22 cellular contexts compared by ENCODE assay signal in genomic region chr5:58885265-58885664, GRCh38.
DNase-seq lines count a peak whose midpoint lies in the region; ATAC-seq and TF ChIP-seq lines count a peak whose summit lies in the region.
"Had no signal": no experiment of that assay in that cellular context is flagged by ENCODE, and none has a peak within 500 bp of the region (broad histone marks: within the 10 kb centered on the region; RNA-seq: fewer than 3 reads in every experiment).

No MANE protein-coding gene starts in this region.

- in situ Hi-C loops in GM13976 (cut with MboI; ENCODE audit: low sequenced_read_pairs, unreplicated experiment), result no loop called here

- H3K27ac ChIP-seq in gastroesophageal sphincter, result no peak overlapping the region
- H3K27ac ChIP-seq: breast epithelium, dorsolateral prefrontal cortex, esophagus squamous epithelium, heart left ventricle had no signal

- H3K4me3 ChIP-seq in gastroesophageal sphincter, result no peak overlapping the region
- H3K4me3 ChIP-seq: breast epithelium, dorsolateral prefrontal cortex, esophagus squamous epithelium, heart left ventricle had no signal

- TF ChIP-seq CTCF in GM13976 (IDR thresholded peaks at IDR 0.05; ENCODE audit: borderline replicate concordance, control extremely low read depth, extremely low read depth, insufficient read depth, missing control alignments) (no peak), gastroesophageal sphincter (IDR thresholded peaks at IDR 0.05) (no peak)

- ATAC-seq in GM18867 (IDR thresholded peaks at IDR 0.05; ENCODE audit: unreplicated experiment) (peak; percentile 37), GM21423 (IDR thresholded peaks at IDR 0.05; ENCODE audit: unreplicated experiment) (peak; percentile 66), HG02970 (IDR thresholded peaks at IDR 0.05; ENCODE audit: low FRiP score, unreplicated experiment) (peak; percentile 43), HG03558 (IDR thresholded peaks at IDR 0.05; ENCODE audit: extremely low read depth, unreplicated experiment) (peak; percentile 69), GM21515 (IDR thresholded peaks at IDR 0.05; ENCODE audit: unreplicated experiment) (no peak), gastroesophageal sphincter (no peak)
- ATAC-seq: heart left ventricle, right cardiac atrium had no signal

- peaks cover 0 to 5% (median 0%) of the 10 kb centered on the region in 3 donors for H3K4me1 ChIP-seq in gastroesophageal sphincter
- H3K4me1 ChIP-seq: breast epithelium had no signal

- DNase-seq in GM13976 (ENCODE audit: low spot score), result no peak
- no peak for DNase-seq in activated CD4-positive, alpha-beta T cell treated with anti-CD3 and anti-CD28 coated beads for 1 hour
- DNase-seq: activated CD4-positive, alpha-beta T cell treated with anti-CD3 and anti-CD28 coated beads, Interleukin-2, amount 10 ng/mL, durations not matched to agents 7 days and 5 days; activated naive CD8-positive, alpha-beta T cell treated with anti-CD3 and anti-CD28 coated beads for 36 hours; activated T-cell treated with anti-CD3 and anti-CD28 coated beads, Interleukin-2, amount 50 U/mL, for 24 hours; dorsolateral prefrontal cortex; esophagus squamous epithelium; heart left ventricle; mesendoderm; NCI-H2029; NCI-H510A treated with DMSO at 0.1 percent for 48 hours; nephron progenitor cell; right cardiac atrium; SK-N-SH; stimulated activated CD4-positive, alpha-beta T cell treated with anti-CD3 and anti-CD28 coated beads, Interleukin-1b, Interleukin-23, amount 100 ng/mL, for 48 hours had no signal

- H3K27me3 ChIP-seq in gastroesophageal sphincter, result no peaks in the 10 kb centered on the region
- H3K27me3 ChIP-seq: breast epithelium, dorsolateral prefrontal cortex, esophagus squamous epithelium, heart left ventricle had no signal

- H3K9me3 ChIP-seq in gastroesophageal sphincter, result no peaks in the 10 kb centered on the region
- H3K9me3 ChIP-seq: esophagus squamous epithelium had no signal

- TF ChIP-seq EP300 in gastroesophageal sphincter (IDR thresholded peaks at IDR 0.05), result no peak

- H3K36me3 ChIP-seq in gastroesophageal sphincter, result no peaks in the 10 kb centered on the region
- H3K36me3 ChIP-seq: breast epithelium, esophagus squamous epithelium, heart left ventricle had no signal

- no peak for TF ChIP-seq POLR2A in gastroesophageal sphincter (IDR thresholded peaks at IDR 0.05)

- WGBS in gastroesophageal sphincter (ENCODE audit: low coverage in 1 of 2), 2 donors, result 39 to 95% methylated on average over 2 of the region's 2 CpGs

Comparison
In these comparisons a context has a peak if more than half of its experiments do, and no peak if none do; other contexts are left out.
1. ATAC-seq: peak in GM18867 (single experiment), GM21423 (single experiment), HG02970 (single experiment) and HG03558 (single experiment); none in GM21515 (single experiment) and gastroesophageal sphincter (single experiment).